ENCODE assay signal across 8 cellular contexts in the genomic region with DNA sequence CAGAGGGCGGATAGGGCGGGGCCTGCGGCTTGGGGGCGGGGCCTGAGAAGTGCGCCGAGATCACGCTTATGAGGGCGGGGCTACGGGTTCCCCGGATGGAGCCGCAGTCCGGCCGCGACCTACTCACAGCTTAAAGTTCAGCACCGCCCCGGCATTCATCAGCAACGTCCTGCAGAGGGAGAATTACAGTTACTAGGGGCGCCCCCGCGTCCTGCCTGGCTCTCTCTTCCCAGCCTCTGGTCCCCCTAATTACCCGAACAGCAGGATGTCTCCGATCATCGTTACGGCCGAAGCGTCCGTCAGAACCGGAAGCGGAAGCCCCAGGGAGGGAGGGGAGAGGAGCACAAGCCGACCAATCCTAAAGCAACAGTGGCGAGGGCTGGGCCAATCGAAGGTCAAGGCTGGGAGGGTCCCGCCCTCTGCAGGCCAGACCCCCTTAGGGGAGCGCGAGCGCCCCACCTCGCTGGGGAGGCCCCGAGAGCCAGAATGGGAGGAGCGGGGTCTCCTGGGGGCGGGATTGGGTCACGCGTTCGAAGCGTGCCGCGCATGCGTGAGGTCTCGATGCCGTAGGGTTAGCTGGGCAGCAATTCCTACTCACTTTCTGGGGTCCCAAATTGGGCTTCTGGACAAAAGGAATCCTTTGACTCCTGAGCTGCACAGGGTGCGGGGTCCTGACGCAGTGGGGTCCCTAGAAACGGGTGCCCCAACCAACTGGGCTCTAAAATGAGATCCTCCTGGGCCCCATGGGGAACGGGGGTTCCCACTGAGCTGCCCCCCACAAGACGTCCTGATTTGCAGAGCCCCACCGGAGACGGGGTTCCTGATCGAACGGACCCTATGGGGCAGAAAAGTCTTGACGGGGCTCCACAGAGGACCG. TPM values are rescaled to one million over a fixed set of nuclear protein-coding genes. Genes with fewer than 3 reads are reported as not detected.
DNase-seq lines count a peak whose midpoint lies in the region; ATAC-seq lines count a peak whose summit lies in the region.

A gene (minus strand): TSS at position 313 of the 877 bp plus-strand sequence. CDS start 34 bp downstream, at position 279.

- peaks cover 52% of the 10 kb centered on the region for H3K36me3 Mint-ChIP-seq in effector memory CD8-positive, alpha-beta T cell (ENCODE audit: insufficient read depth)

- DNase-seq in COR-L47 (lab: John Stamatoyannopoulos, UW) (peak; percentile 98), HT1080 (ENCODE audit: low read depth) (peak; percentile 98), NOMO-1 treated with DMSO at 0.1 percent for 48 hours (lab: John Stamatoyannopoulos, UW; ENCODE audit: unreplicated experiment) (peak; percentile 97), medulla oblongata (ENCODE audit: extremely low spot score) (peak; percentile 99)
- DNase-seq in activated CD8-positive, alpha-beta memory T cell treated with anti-CD3 and anti-CD28 coated beads for 4 hours (ENCODE audit: low read depth in 2 of 2): peak; percentile 96 to 99
- peak; percentile 96 to 98 (median 98) for DNase-seq in effector memory CD8-positive, alpha-beta T cell
- DNase-seq in stimulated activated CD8-positive, alpha-beta memory T cell treated with anti-CD3 and anti-CD28 coated beads, Interleukin-12 subunit alpha, Interleukin-12 subunit beta, amount 100 ng/mL, for 1 hour (ENCODE audit: low read depth): peak; percentile 97

- peaks cover 25 to 32% of the 10 kb centered on the region in 2 donors for H3K4me1 Mint-ChIP-seq in effector memory CD8-positive, alpha-beta T cell (ENCODE audit: low read depth in 2 of 2)

- peaks cover 6% of the 10 kb centered on the region in 2 donors for H3K27me3 Mint-ChIP-seq in effector memory CD8-positive, alpha-beta T cell

- H3K27ac Mint-ChIP-seq in effector memory CD8-positive, alpha-beta T cell: peak within 1 kb of the TSS; percentile 84 to 97

- H3K4me3 Mint-ChIP-seq in effector memory CD8-positive, alpha-beta T cell: peak within 1 kb of the TSS; percentile 94 to 96

- H3K9me3 Mint-ChIP-seq in effector memory CD8-positive, alpha-beta T cell: no peaks in the 10 kb centered on the region

- ATAC-seq in GM21360 (IDR thresholded peaks at IDR 0.05; ENCODE audit: unreplicated experiment): peak; percentile 83
- ATAC-seq in effector memory CD8-positive, alpha-beta T cell (replicated peaks): peak; percentile 96

RNA-seq across cellular contexts. Expression of the gene that starts here (rescaled TPM):
- total RNA-seq in HT1080 (2014; rRNA removed; shearing (Covaris generic)): 71.3 and 89.7 TPM in 2 replicates
- polyA plus RNA-seq in HT1080 (2015; cell fraction: cytosol; rRNA removed): 79.5 and 88.5 TPM in 2 replicates
- 50.4 and 58.6 TPM in 2 replicates for polyA plus RNA-seq in HT1080 (2015; cell fraction: nucleus; rRNA removed)

Comparison
In these comparisons a context has a peak if more than half of its experiments do, and no peak if none do; other contexts are left out.
1. Peak in every context shown above with its lines: DNase-seq and ATAC-seq.